2 cellular contexts compared by ENCODE assay signal in the genomic region with DNA sequence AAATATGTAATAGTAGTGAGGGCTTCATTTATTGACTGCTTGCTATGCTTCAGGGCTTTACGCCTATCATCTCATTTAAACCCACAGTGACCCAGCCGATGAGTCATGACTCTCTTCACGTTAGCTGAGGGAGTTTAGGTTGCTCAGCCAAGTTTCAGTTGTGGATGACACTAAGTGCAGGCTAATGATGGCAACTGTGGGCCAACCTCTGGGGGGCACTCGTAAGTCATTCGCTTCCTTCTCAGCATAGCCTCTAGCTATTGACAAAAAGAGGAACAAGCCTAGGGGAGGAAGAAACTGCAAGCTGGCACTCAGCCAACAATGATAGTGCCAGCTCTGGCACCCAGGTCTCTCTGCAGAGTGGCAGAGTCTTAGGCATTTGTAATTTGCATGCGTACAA.
A peak's percentile ranks its signal among the peaks of the same experiment; 100 is the strongest.
TF ChIP-seq lines count a peak whose summit lies in the region.

No MANE protein-coding gene starts in this region.

TF ChIP-seq in HEK293, 187 proteins besides CTCF, POLR2A, EP300 and RAD21 (continued from another document and continues in another):
- TF ChIP-seq, protein P1, sequence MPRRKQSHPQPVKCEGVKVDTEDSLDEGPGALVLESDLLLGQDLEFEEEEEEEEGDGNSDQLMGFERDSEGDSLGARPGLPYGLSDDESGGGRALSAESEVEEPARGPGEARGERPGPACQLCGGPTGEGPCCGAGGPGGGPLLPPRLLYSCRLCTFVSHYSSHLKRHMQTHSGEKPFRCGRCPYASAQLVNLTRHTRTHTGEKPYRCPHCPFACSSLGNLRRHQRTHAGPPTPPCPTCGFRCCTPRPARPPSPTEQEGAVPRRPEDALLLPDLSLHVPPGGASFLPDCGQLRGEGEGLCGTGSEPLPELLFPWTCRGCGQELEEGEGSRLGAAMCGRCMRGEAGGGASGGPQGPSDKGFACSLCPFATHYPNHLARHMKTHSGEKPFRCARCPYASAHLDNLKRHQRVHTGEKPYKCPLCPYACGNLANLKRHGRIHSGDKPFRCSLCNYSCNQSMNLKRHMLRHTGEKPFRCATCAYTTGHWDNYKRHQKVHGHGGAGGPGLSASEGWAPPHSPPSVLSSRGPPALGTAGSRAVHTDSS (tag by site-specific recombination; IDR thresholded peaks at IDR 0.05), result peak; percentile 49
- TF ChIP-seq SP7 (tag by site-specific recombination; IDR thresholded peaks at IDR 0.05) (peak; percentile 67), ZNF416 (tag by site-specific recombination; IDR thresholded peaks at IDR 0.05) (no peak), ZFP37 (tag by site-specific recombination; IDR thresholded peaks at IDR 0.05) (0 out of 2 replicates have a peak, but pooled peaks have one; percentile 37), MEIS1 (CRISPR knock-in tag; IDR thresholded peaks at IDR 0.05; ENCODE audit: borderline replicate concordance) (no peak), ZFP69B (tag by site-specific recombination; IDR thresholded peaks at IDR 0.05) (no peak), IKZF3 (tag by site-specific recombination; IDR thresholded peaks at IDR 0.05) (no peak), WT1 (tag by site-specific recombination; IDR thresholded peaks at IDR 0.05) (peak; percentile 32; the same call in 1 of the 2 replicates), ZNF626 (tag by site-specific recombination; IDR thresholded peaks at IDR 0.05) (0 out of 2 replicates have a peak, but pooled peaks have one; percentile 40), ZNF549 (tag by site-specific recombination; IDR thresholded peaks at IDR 0.05) (0 out of 2 replicates have a peak, but pooled peaks have one; percentile 38)
- TF ChIP-seq, protein P2, sequence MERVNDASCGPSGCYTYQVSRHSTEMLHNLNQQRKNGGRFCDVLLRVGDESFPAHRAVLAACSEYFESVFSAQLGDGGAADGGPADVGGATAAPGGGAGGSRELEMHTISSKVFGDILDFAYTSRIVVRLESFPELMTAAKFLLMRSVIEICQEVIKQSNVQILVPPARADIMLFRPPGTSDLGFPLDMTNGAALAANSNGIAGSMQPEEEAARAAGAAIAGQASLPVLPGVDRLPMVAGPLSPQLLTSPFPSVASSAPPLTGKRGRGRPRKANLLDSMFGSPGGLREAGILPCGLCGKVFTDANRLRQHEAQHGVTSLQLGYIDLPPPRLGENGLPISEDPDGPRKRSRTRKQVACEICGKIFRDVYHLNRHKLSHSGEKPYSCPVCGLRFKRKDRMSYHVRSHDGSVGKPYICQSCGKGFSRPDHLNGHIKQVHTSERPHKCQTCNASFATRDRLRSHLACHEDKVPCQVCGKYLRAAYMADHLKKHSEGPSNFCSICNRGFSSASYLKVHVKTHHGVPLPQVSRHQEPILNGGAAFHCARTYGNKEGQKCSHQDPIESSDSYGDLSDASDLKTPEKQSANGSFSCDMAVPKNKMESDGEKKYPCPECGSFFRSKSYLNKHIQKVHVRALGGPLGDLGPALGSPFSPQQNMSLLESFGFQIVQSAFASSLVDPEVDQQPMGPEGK (tag by site-specific recombination; IDR thresholded peaks at IDR 0.05), result peak; percentile 38; the same call in 1 of the 2 replicates
- TF ChIP-seq, protein P3, sequence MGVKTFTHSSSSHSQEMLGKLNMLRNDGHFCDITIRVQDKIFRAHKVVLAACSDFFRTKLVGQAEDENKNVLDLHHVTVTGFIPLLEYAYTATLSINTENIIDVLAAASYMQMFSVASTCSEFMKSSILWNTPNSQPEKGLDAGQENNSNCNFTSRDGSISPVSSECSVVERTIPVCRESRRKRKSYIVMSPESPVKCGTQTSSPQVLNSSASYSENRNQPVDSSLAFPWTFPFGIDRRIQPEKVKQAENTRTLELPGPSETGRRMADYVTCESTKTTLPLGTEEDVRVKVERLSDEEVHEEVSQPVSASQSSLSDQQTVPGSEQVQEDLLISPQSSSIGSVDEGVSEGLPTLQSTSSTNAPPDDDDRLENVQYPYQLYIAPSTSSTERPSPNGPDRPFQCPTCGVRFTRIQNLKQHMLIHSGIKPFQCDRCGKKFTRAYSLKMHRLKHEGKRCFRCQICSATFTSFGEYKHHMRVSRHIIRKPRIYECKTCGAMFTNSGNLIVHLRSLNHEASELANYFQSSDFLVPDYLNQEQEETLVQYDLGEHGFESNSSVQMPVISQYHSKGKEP (tag by site-specific recombination; IDR thresholded peaks at IDR 0.05), result peak; percentile 76; the same call in 1 of the 2 replicates
- TF ChIP-seq, protein P4, sequence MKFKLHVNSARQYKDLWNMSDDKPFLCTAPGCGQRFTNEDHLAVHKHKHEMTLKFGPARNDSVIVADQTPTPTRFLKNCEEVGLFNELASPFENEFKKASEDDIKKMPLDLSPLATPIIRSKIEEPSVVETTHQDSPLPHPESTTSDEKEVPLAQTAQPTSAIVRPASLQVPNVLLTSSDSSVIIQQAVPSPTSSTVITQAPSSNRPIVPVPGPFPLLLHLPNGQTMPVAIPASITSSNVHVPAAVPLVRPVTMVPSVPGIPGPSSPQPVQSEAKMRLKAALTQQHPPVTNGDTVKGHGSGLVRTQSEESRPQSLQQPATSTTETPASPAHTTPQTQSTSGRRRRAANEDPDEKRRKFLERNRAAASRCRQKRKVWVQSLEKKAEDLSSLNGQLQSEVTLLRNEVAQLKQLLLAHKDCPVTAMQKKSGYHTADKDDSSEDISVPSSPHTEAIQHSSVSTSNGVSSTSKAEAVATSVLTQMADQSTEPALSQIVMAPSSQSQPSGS (tag by site-specific recombination; IDR thresholded peaks at IDR 0.05; ENCODE audit: low read depth), result peak; percentile 17; the same call in 1 of the 2 replicates
- TF ChIP-seq, protein P5, sequence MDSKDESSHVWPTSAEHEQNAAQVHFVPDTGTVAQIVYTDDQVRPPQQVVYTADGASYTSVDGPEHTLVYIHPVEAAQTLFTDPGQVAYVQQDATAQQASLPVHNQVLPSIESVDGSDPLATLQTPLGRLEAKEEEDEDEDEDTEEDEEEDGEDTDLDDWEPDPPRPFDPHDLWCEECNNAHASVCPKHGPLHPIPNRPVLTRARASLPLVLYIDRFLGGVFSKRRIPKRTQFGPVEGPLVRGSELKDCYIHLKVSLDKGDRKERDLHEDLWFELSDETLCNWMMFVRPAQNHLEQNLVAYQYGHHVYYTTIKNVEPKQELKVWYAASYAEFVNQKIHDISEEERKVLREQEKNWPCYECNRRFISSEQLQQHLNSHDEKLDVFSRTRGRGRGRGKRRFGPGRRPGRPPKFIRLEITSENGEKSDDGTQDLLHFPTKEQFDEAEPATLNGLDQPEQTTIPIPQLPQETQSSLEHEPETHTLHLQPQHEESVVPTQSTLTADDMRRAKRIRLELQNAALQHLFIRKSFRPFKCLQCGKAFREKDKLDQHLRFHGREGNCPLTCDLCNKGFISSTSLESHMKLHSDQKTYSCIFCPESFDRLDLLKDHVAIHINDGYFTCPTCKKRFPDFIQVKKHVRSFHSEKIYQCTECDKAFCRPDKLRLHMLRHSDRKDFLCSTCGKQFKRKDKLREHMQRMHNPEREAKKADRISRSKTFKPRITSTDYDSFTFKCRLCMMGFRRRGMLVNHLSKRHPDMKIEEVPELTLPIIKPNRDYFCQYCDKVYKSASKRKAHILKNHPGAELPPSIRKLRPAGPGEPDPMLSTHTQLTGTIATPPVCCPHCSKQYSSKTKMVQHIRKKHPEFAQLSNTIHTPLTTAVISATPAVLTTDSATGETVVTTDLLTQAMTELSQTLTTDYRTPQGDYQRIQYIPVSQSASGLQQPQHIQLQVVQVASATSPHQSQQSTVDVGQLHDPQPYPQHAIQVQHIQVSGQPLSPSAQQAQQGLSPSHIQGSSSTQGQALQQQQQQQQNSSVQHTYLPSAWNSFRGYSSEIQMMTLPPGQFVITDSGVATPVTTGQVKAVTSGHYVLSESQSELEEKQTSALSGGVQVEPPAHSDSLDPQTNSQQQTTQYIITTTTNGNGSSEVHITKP (tag by site-specific recombination; IDR thresholded peaks at IDR 0.05), result peak; percentile 59; the same call in 1 of the 2 replicates

TF ChIP-seq in H1, 55 proteins besides CTCF, POLR2A, EP300 and RAD21 (continued from another document):
- TF ChIP-seq, protein P6, sequence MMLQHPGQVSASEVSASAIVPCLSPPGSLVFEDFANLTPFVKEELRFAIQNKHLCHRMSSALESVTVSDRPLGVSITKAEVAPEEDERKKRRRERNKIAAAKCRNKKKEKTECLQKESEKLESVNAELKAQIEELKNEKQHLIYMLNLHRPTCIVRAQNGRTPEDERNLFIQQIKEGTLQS (IDR thresholded peaks at IDR 0.05; ENCODE audit: insufficient read depth, low read depth, low read length), result no peak
- TF ChIP-seq CBX8 (IDR thresholded peaks at IDR 0.05; ENCODE audit: borderline replicate concordance, low read depth, low read length) (no peak), SIX5 (IDR thresholded peaks at IDR 0.05; ENCODE audit: low read depth, low read length) (no peak)
TF ChIP-seq in H1: peak in this region for 1.
